Comparison of ENCODE assay signal across 8 cellular contexts in genomic region chr6:87589693-87590416, GRCh38. TPM values are rescaled to one million over a fixed set of nuclear protein-coding genes. Genes with fewer than 3 reads are reported as not detected.
DNase-seq lines count a peak whose midpoint lies in the region; ATAC-seq and TF ChIP-seq lines count a peak whose summit lies in the region.

Gene ORC3, plus strand, starts transcription at chr6:87590135. Its CDS starts 34 bp downstream, at chr6:87590169.
A gene with protein sequence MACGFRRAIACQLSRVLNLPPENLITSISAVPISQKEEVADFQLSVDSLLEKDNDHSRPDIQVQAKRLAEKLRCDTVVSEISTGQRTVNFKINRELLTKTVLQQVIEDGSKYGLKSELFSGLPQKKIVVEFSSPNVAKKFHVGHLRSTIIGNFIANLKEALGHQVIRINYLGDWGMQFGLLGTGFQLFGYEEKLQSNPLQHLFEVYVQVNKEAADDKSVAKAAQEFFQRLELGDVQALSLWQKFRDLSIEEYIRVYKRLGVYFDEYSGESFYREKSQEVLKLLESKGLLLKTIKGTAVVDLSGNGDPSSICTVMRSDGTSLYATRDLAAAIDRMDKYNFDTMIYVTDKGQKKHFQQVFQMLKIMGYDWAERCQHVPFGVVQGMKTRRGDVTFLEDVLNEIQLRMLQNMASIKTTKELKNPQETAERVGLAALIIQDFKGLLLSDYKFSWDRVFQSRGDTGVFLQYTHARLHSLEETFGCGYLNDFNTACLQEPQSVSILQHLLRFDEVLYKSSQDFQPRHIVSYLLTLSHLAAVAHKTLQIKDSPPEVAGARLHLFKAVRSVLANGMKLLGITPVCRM (minus strand): TSS chr6:87589987. CDS start chr6:87589957, 30 bp downstream.

- H3K36me3 ChIP-seq in RWPE2 (ENCODE audit: low read depth) = peaks cover 30% of the 10 kb centered on the region

- H3K27me3 Mint-ChIP-seq in activated T-helper 2 cell treated with anti-CD3 and anti-CD28 coated beads, Interferon-gamma antibody, Interleukin-2, Interleukin-4, amounts not matched to agents 10 μg/mL and 5 μg/mL and 100 μg/mL, durations not matched to agents 14 hours and 24 hours and 36 hours (ENCODE audit: low read depth) = no peaks in the 10 kb centered on the region
- no peaks in the 10 kb centered on the region for H3K27me3 Mint-ChIP-seq in natural killer cell treated with Interleukin-12 subunit alpha and Interleukin-12 subunit beta and Interleukin-15 and Interleukin-18, amount 100 ng/mL, for 72 hours

- H3K27ac ChIP-seq in RWPE2 (ENCODE audit: poor library complexity, severe bottlenecking) = peak within 1 kb of the TSS; percentile 40

- peak within 1 kb of the TSS; percentile 58 for H3K4me3 ChIP-seq in RWPE2 (ENCODE audit: severe bottlenecking)
- peak within 1 kb of the TSS; percentile 68 for H3K4me3 ChIP-seq in fibroblast of mammary gland (ENCODE audit: control insufficient read depth, low read depth, low read length)

- H3K27ac Mint-ChIP-seq in activated T-helper 2 cell treated with anti-CD3 and anti-CD28 coated beads, Interferon-gamma antibody, Interleukin-2, Interleukin-4, amounts not matched to agents 10 μg/mL and 5 μg/mL and 100 μg/mL, durations not matched to agents 14 hours and 24 hours and 36 hours = peak within 1 kb of the TSS; percentile 89
- H3K27ac Mint-ChIP-seq in natural killer cell treated with Interleukin-12 subunit alpha and Interleukin-12 subunit beta and Interleukin-15 and Interleukin-18, amount 100 ng/mL, for 72 hours = peak within 1 kb of the TSS; percentile 83 to 98

- intact Hi-C loops in activated T-helper 2 cell treated with anti-CD3 and anti-CD28 coated beads, Interferon-gamma antibody, Interleukin-2, Interleukin-4, amounts not matched to agents 10 μg/mL and 5 μg/mL and 100 μg/mL, durations not matched to agents 14 hours and 24 hours and 36 hours (cut with micrococcal nuclease) = loop anchor here (1.0 to 5.0 kb wide), 5 partner anchors 62 to 435 kb away; partner anchors contain the start of genes AKIRIN2, SLC35A1, SMIM8 and ZNF292

- peak; percentile 99 for ATAC-seq in RWPE2 (ENCODE audit: low read depth)
- ATAC-seq in natural killer cell treated with Interleukin-12 subunit alpha and Interleukin-12 subunit beta and Interleukin-15 and Interleukin-18, amount 100 ng/mL, for 72 hours = peak; percentile 100
- peak; percentile 100 for ATAC-seq in stimulated activated naive CD8-positive, alpha-beta T cell treated with anti-CD3 and anti-CD28 coated beads, Interleukin-15, Interleukin-2, amounts not matched to agents 100 U/mL and 50 U/mL, for 24 hours

- H3K27me3 ChIP-seq in RWPE2 (ENCODE audit: insufficient read depth, poor library complexity, severe bottlenecking) = no peaks in the 10 kb centered on the region

- peaks cover 51% of the 10 kb centered on the region for H3K36me3 Mint-ChIP-seq in activated T-helper 2 cell treated with anti-CD3 and anti-CD28 coated beads, Interferon-gamma antibody, Interleukin-2, Interleukin-4, amounts not matched to agents 10 μg/mL and 5 μg/mL and 100 μg/mL, durations not matched to agents 14 hours and 24 hours and 36 hours (ENCODE audit: low read depth)
- peaks cover 5% of the 10 kb centered on the region for H3K36me3 Mint-ChIP-seq in natural killer cell treated with Interleukin-12 subunit alpha and Interleukin-12 subunit beta and Interleukin-15 and Interleukin-18, amount 100 ng/mL, for 72 hours

- H3K4me3 Mint-ChIP-seq in activated T-helper 2 cell treated with anti-CD3 and anti-CD28 coated beads, Interferon-gamma antibody, Interleukin-2, Interleukin-4, amounts not matched to agents 10 μg/mL and 5 μg/mL and 100 μg/mL, durations not matched to agents 14 hours and 24 hours and 36 hours (ENCODE audit: low read depth) = peak within 1 kb of the TSS; percentile 95
- peak within 1 kb of the TSS; percentile 92 for H3K4me3 Mint-ChIP-seq in natural killer cell treated with Interleukin-12 subunit alpha and Interleukin-12 subunit beta and Interleukin-15 and Interleukin-18, amount 100 ng/mL, for 72 hours

- no peaks in the 10 kb centered on the region for H3K9me3 Mint-ChIP-seq in activated T-helper 2 cell treated with anti-CD3 and anti-CD28 coated beads, Interferon-gamma antibody, Interleukin-2, Interleukin-4, amounts not matched to agents 10 μg/mL and 5 μg/mL and 100 μg/mL, durations not matched to agents 14 hours and 24 hours and 36 hours
- H3K9me3 Mint-ChIP-seq in natural killer cell treated with Interleukin-12 subunit alpha and Interleukin-12 subunit beta and Interleukin-15 and Interleukin-18, amount 100 ng/mL, for 72 hours = no peaks in the 10 kb centered on the region

- H3K9me3 ChIP-seq in RWPE2 (ENCODE audit: severe bottlenecking) = no peaks in the 10 kb centered on the region

- DNase-seq in EH (ENCODE audit: low read depth) (peak; percentile 95), H4 (ENCODE audit: low spot score) (peak; percentile 87), LoVo (ENCODE audit: low spot score) (peak; percentile 95), RWPE2 (ENCODE audit: low spot score) (peak; percentile 96), fibroblast of mammary gland (ENCODE audit: low read depth) (peak; percentile 91)
- DNase-seq in activated T-helper 2 cell treated with anti-CD3 and anti-CD28 coated beads, Interferon-gamma antibody, Interleukin-2, Interleukin-4, amounts not matched to agents 10 μg/mL and 5 μg/mL and 100 μg/mL, durations not matched to agents 14 hours and 24 hours and 36 hours (ENCODE audit: low spot score) = peak; percentile 94
- DNase-seq in natural killer cell treated with Interleukin-12 subunit alpha and Interleukin-12 subunit beta and Interleukin-15 and Interleukin-18, amount 100 ng/mL, for 72 hours (ENCODE audit: low spot score) = peak; percentile 96
- DNase-seq in stimulated activated naive CD8-positive, alpha-beta T cell treated with anti-CD3 and anti-CD28 coated beads, Interleukin-15, Interleukin-2, amounts not matched to agents 100 U/mL and 50 U/mL, for 24 hours = peak; percentile 97

- TF ChIP-seq CTCF in RWPE2 (IDR thresholded peaks at IDR 0.05; ENCODE audit: poor library complexity, severe bottlenecking) (no peak), fibroblast of mammary gland (conservative IDR thresholded peaks at IDR 0.05; ENCODE audit: control insufficient read depth, insufficient read depth, low read depth, low read length) (no peak)

- peaks cover 40% of the 10 kb centered on the region for H3K4me1 Mint-ChIP-seq in activated T-helper 2 cell treated with anti-CD3 and anti-CD28 coated beads, Interferon-gamma antibody, Interleukin-2, Interleukin-4, amounts not matched to agents 10 μg/mL and 5 μg/mL and 100 μg/mL, durations not matched to agents 14 hours and 24 hours and 36 hours (ENCODE audit: low read depth)
- peaks cover 37 to 57% of the 10 kb centered on the region in 2 donors for H3K4me1 Mint-ChIP-seq in natural killer cell treated with Interleukin-12 subunit alpha and Interleukin-12 subunit beta and Interleukin-15 and Interleukin-18, amount 100 ng/mL, for 72 hours (ENCODE audit: low read depth in 2 of 2)

- H3K4me1 ChIP-seq in RWPE2 (ENCODE audit: insufficient read depth, poor library complexity, severe bottlenecking) = peaks cover 6% of the 10 kb centered on the region

RNA-seq across cellular contexts. Expression of gene ORC3, which starts in this region (rescaled TPM):
- total RNA-seq in H4 (2014; rRNA removed; shearing (Covaris generic)) = 18.7 and 28.6 TPM in 2 replicates
- 31.2 and 31.9 TPM in 2 replicates for total RNA-seq in activated T-helper 2 cell treated with anti-CD3 and anti-CD28 coated beads, Interferon-gamma antibody, Interleukin-2, Interleukin-4, amounts not matched to agents 10 μg/mL and 5 μg/mL and 100 μg/mL, durations not matched to agents 14 hours and 24 hours and 36 hours
- total RNA-seq in natural killer cell treated with Interleukin-12 subunit alpha and Interleukin-12 subunit beta and Interleukin-15 and Interleukin-18, amount 100 ng/mL, for 72 hours = 10 to 100 TPM; 24.6 to 30.9 TPM

RNA-seq across cellular contexts. Expression of the second gene that starts in this region (rescaled TPM):
- total RNA-seq in H4 (2014; rRNA removed; shearing (Covaris generic)) = 19.7 and 23.5 TPM in 2 replicates
- total RNA-seq in activated T-helper 2 cell treated with anti-CD3 and anti-CD28 coated beads, Interferon-gamma antibody, Interleukin-2, Interleukin-4, amounts not matched to agents 10 μg/mL and 5 μg/mL and 100 μg/mL, durations not matched to agents 14 hours and 24 hours and 36 hours = 23.3 and 23.5 TPM in 2 replicates
- 10 to 100 TPM; 21.8 to 32.0 TPM for total RNA-seq in natural killer cell treated with Interleukin-12 subunit alpha and Interleukin-12 subunit beta and Interleukin-15 and Interleukin-18, amount 100 ng/mL, for 72 hours

Comparison
In these comparisons a context has a peak if more than half of its experiments do, and no peak if none do; other contexts are left out.
1. Peak in every context shown above with its lines: DNase-seq, ATAC-seq, H3K4me3 ChIP-seq and H3K27ac ChIP-seq.